In genomic region chr10:103396789-103397087, GRCh38 we compare ENCODE assay signal across 8 cellular contexts. TPM values are rescaled to one million over a fixed set of nuclear protein-coding genes. Genes with fewer than 3 reads are reported as not detected.
DNase-seq lines count a peak whose midpoint lies in the region; ATAC-seq and TF ChIP-seq lines count a peak whose summit lies in the region.

No MANE protein-coding gene starts in this region.

- peak overlapping the region; percentile 83 for H3K9ac ChIP-seq in endocrine pancreas (ENCODE audit: control insufficient read depth, insufficient read depth, low read length)
- peak overlapping the region; percentile 99 for H3K9ac ChIP-seq in neuronal stem cell (ENCODE audit: low read depth, low read length, poor library complexity)

- peaks cover 13% of the 10 kb centered on the region for H3K36me3 ChIP-seq in CD8-positive, alpha-beta T cell (ENCODE audit: insufficient read depth, low read length)
- peaks cover 70% of the 10 kb centered on the region for H3K36me3 ChIP-seq in MG63
- H3K36me3 ChIP-seq in endocrine pancreas (ENCODE audit: control insufficient read depth, insufficient read depth, low read length), result no peaks in the 10 kb centered on the region
- H3K36me3 ChIP-seq in neuronal stem cell (replicated peaks in 1 of 2; ENCODE audit: control insufficient read depth in 2 of 2, insufficient read depth in 2 of 2, low read length in 2 of 2), result peaks cover 14 to 64% of the 10 kb centered on the region in 2 donors

- H3K27me3 ChIP-seq in CD8-positive, alpha-beta T cell (ENCODE audit: insufficient read depth, low read length), result no peaks in the 10 kb centered on the region
- H3K27me3 ChIP-seq in MG63 (no peaks in the 10 kb centered on the region), endocrine pancreas (ENCODE audit: control insufficient read depth, insufficient read depth, low read length) (no peaks in the 10 kb centered on the region), neuronal stem cell (ENCODE audit: control insufficient read depth in 3 of 3, insufficient read depth in 3 of 3, low read depth in 1 of 3, low read length in 3 of 3) (no peaks in the 10 kb centered on the region)

- H2BK5ac ChIP-seq in neuronal stem cell (ENCODE audit: low read length), result peak overlapping the region; percentile 89

- DNase-seq in CD8-positive, alpha-beta T cell, result no peak
- DNase-seq in MG63 (no peak), neuronal stem cell (ENCODE audit: low spot score) (no peak), NCI-H2171 (lab: John Stamatoyannopoulos, UW) (no peak), midbrain (lab: John Stamatoyannopoulos, UW) (no peak), GM10248 (ENCODE audit: extremely low spot score) (no peak), DMS53 (lab: John Stamatoyannopoulos, UW) (no peak)

- H3K9me3 Mint-ChIP-seq in CD8-positive, alpha-beta T cell, result no peaks in the 10 kb centered on the region

- intact Hi-C loops in CD8-positive, alpha-beta T cell (cut with DNase I, micrococcal nuclease), result loop anchor here (1.0 to 10.0 kb wide), 8 partner anchors 28 to 1244 kb away; partner anchors contain the start of genes ACTR1A (in 1 of the 2), CNNM2 (in 1 of the 2), NOLC1 (in 1 of the 2) and PCGF6 (in 1 of the 2)

- H3K14ac ChIP-seq in neuronal stem cell (ENCODE audit: low read length), result no peak overlapping the region

- H2BK120ac ChIP-seq in neuronal stem cell (ENCODE audit: low read depth, low read length), result no peak overlapping the region

- H2BK12ac ChIP-seq in neuronal stem cell (ENCODE audit: low read length), result no peak overlapping the region

- ATAC-seq in CD8-positive, alpha-beta T cell, result no peak

- peaks cover 8% of the 10 kb centered on the region for H3K79me1 ChIP-seq in neuronal stem cell (ENCODE audit: low read depth, low read length)

- TF ChIP-seq CTCF in CD8-positive, alpha-beta T cell (IDR thresholded peaks at IDR 0.05), result no peak
- no peak for TF ChIP-seq CTCF in GM10248 (IDR thresholded peaks at IDR 0.05; ENCODE audit: control extremely low read depth, extremely low read depth, low read depth, missing control alignments)

- H3K27ac ChIP-seq in CD8-positive, alpha-beta T cell (ENCODE audit: low read depth, low read length), result peak overlapping the region; percentile 69
- no peak overlapping the region for H3K27ac ChIP-seq in neuronal stem cell (replicated peaks; ENCODE audit: low read length)

- H3K36me3 Mint-ChIP-seq in CD8-positive, alpha-beta T cell, result peaks cover 68% of the 10 kb centered on the region

- peak overlapping the region; percentile 95 for H3K18ac ChIP-seq in neuronal stem cell (ENCODE audit: low read length)

- POLR2A ChIA-PET in CD8-positive, alpha-beta T cell (lab: Charles Lee), result interaction anchor here (0.6 kb wide), 2 partner anchors 69 to 395 kb away, joined by 3 read pairs; no protein-coding TSS in a partner anchor
- POLR2A ChIA-PET in GM10248 (lab: Yijun Ruan, JAX), result interaction anchor here (0.8 kb wide), 1 partner anchor 29 kb away, joined by 5 read pairs; the partner anchor contains the start of gene TAF5

- peak overlapping the region; percentile 83 for H2AFZ ChIP-seq in neuronal stem cell (ENCODE audit: low read length)

- H3K4me3 ChIP-seq in CD8-positive, alpha-beta T cell (ENCODE audit: low read depth, low read length), result peak overlapping the region; percentile 88
- H3K4me3 ChIP-seq in MG63 (peak overlapping the region; percentile 91), endocrine pancreas (ENCODE audit: control insufficient read depth, insufficient read depth, low read length) (peak overlapping the region; percentile 84), neuronal stem cell (ENCODE audit: low read length in 2 of 2) (peak overlapping the region; percentile 71 to 89)

- H3K4me1 ChIP-seq in CD8-positive, alpha-beta T cell (ENCODE audit: insufficient read depth, low read length), result peaks cover 39% of the 10 kb centered on the region
- no peaks in the 10 kb centered on the region for H3K4me1 ChIP-seq in endocrine pancreas (ENCODE audit: control insufficient read depth, insufficient read depth, low read length)
- H3K4me1 ChIP-seq in neuronal stem cell (ENCODE audit: control insufficient read depth in 2 of 2, insufficient read depth in 1 of 2, low read depth in 1 of 2, low read length in 2 of 2), result peaks cover 4 to 11% of the 10 kb centered on the region in 2 donors

- no peaks in the 10 kb centered on the region for H3K27me3 Mint-ChIP-seq in CD8-positive, alpha-beta T cell (ENCODE audit: low read depth)

- CTCF ChIA-PET in CD8-positive, alpha-beta T cell (lab: Charles Lee), result interaction anchor here (1.0 to 2.0 kb wide), 2 partner anchors 20 to 89 kb away, joined by 3 to 8 read pairs; no protein-coding TSS in a partner anchor
- CTCF ChIA-PET in GM10248 (lab: Yijun Ruan, JAX), result interaction anchor here (1.2 to 3.9 kb wide), 4 partner anchors 13 to 29 kb away, joined by 4 to 23 read pairs (median 4); partner anchors contain the start of gene TAF5

- no peak overlapping the region for H4K8ac ChIP-seq in neuronal stem cell (ENCODE audit: low read depth, low read length)

- H3K4ac ChIP-seq in neuronal stem cell (ENCODE audit: low read length), result no peak overlapping the region

- peak overlapping the region; percentile 75 for H3K4me2 ChIP-seq in neuronal stem cell (ENCODE audit: insufficient read depth, low read length, poor library complexity, severe bottlenecking)

- peak overlapping the region; percentile 96 for H3K27ac Mint-ChIP-seq in CD8-positive, alpha-beta T cell

- no peak overlapping the region for H2BK15ac ChIP-seq in neuronal stem cell (ENCODE audit: low read length)

- H3K4me3 Mint-ChIP-seq in CD8-positive, alpha-beta T cell, result peak overlapping the region; percentile 97

- no peaks in the 10 kb centered on the region for H3K9me3 ChIP-seq in CD8-positive, alpha-beta T cell (ENCODE audit: low read length)
- H3K9me3 ChIP-seq in MG63 (no peaks in the 10 kb centered on the region), endocrine pancreas (ENCODE audit: control insufficient read depth, low read length) (no peaks in the 10 kb centered on the region), neuronal stem cell (replicated peaks in 1 of 2; ENCODE audit: control insufficient read depth in 2 of 2, insufficient read depth in 1 of 2, low read depth in 1 of 2, low read length in 2 of 2) (no peaks in the 10 kb centered on the region)

- no peak overlapping the region for H4K91ac ChIP-seq in neuronal stem cell (ENCODE audit: low read depth, low read length, poor library complexity)

- WGBS in neuronal stem cell (ENCODE audit: extremely low coverage in 2 of 2, insufficient read length in 2 of 2, insufficient replicate concordance in 1 of 2), 2 donors, result no CpG with 5 or more reads among the region's 8 CpGs

- peak overlapping the region; percentile 90 for H3K23ac ChIP-seq in neuronal stem cell (ENCODE audit: low read depth, low read length, poor library complexity)

- H3K4me1 Mint-ChIP-seq in CD8-positive, alpha-beta T cell (ENCODE audit: low read depth), result peaks cover 64% of the 10 kb centered on the region

- peak overlapping the region; percentile 48 for H2AK5ac ChIP-seq in neuronal stem cell (ENCODE audit: low read depth, low read length)

RNA-seq across cellular contexts. Expression of gene PDCD11, which starts 0.3 kb away (rescaled TPM):
- total RNA-seq in CD8-positive, alpha-beta T cell, result 10 to 100 TPM; 13.7 to 15.0 TPM
- 36.6 and 42.5 TPM in 2 replicates for total RNA-seq in MG63 (2014; rRNA removed; shearing (Covaris generic); ENCODE audit: low replicate concordance)
- 16.0 TPM for polyA plus RNA-seq in neuronal stem cell (2013, experiment 1 of 2)
- 15.0 TPM for polyA plus RNA-seq in neuronal stem cell (2013, experiment 2 of 2)

RNA-seq across cellular contexts. Expression of gene ATP5MK, which starts 0.5 kb away (rescaled TPM):
- total RNA-seq in CD8-positive, alpha-beta T cell, result 10 to 100 TPM; 93.4 to 97.3 TPM
- total RNA-seq in MG63 (2014; rRNA removed; shearing (Covaris generic); ENCODE audit: low replicate concordance), result 342 and 2,124 TPM in 2 replicates
- polyA plus RNA-seq in neuronal stem cell (2013, experiment 1 of 2), result 564 TPM
- 557 TPM for polyA plus RNA-seq in neuronal stem cell (2013, experiment 2 of 2)

RNA-seq across cellular contexts. Expression of gene TAF5, which starts 29.0 kb away (rescaled TPM):
- 1 to 10 TPM; 3.2 to 4.0 TPM for total RNA-seq in CD8-positive, alpha-beta T cell
- 6.8 and 9.0 TPM in 2 replicates for total RNA-seq in MG63 (2014; rRNA removed; shearing (Covaris generic); ENCODE audit: low replicate concordance)
- polyA plus RNA-seq in neuronal stem cell (2013, experiment 1 of 2), result 11.4 TPM
- 12.0 TPM for polyA plus RNA-seq in neuronal stem cell (2013, experiment 2 of 2)

RNA-seq across cellular contexts. Expression of gene PCGF6, which starts 45.8 kb away (rescaled TPM):
- total RNA-seq in CD8-positive, alpha-beta T cell, result 1 to 10 TPM; 1.7 to 2.1 TPM
- total RNA-seq in MG63 (2014; rRNA removed; shearing (Covaris generic); ENCODE audit: low replicate concordance), result 19.5 and 31.0 TPM in 2 replicates
- 6.8 TPM for polyA plus RNA-seq in neuronal stem cell (2013, experiment 1 of 2)
- 7.6 TPM for polyA plus RNA-seq in neuronal stem cell (2013, experiment 2 of 2)

RNA-seq across cellular contexts. Expression of gene CALHM2, which starts 55.4 kb away (rescaled TPM):
- total RNA-seq in CD8-positive, alpha-beta T cell, result 1 to 10 TPM; 1.6 to 1.7 TPM
- total RNA-seq in MG63 (2014; rRNA removed; shearing (Covaris generic); ENCODE audit: low replicate concordance), result not detected in 2 replicates
- polyA plus RNA-seq in neuronal stem cell (2013, experiment 1 of 2), result 6.0 TPM
- 6.5 TPM for polyA plus RNA-seq in neuronal stem cell (2013, experiment 2 of 2)
